8 cellular contexts compared by ENCODE assay signal in the genomic region with DNA sequence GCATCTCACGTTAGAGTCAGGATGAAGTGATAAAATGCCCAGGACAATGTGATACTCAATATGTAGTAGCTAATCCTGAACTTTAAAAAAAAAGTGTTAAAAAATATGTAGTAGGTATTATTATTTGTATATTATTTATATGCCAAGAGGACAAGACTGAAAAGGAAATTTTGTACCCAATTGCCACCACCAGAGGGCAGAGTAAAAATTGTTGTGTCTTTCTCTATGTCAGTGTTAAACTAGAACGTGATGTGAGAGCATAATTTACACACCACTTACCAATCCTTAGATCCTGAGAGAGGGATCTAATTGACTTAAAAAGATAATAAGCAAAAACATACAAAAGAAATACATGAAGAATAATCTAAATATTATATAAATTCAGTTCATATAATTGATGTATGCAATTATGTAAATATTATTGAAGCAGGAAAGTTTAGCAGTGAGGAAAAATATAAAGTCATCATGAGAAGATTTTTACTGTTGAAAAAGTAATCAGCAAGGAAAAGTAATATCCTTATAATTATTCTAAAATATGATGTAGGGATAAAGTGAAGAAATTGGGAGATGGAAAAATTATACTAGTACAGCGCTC.
DNase-seq lines count a peak whose midpoint lies in the region; ATAC-seq, FAIRE-seq and TF ChIP-seq lines count a peak whose summit lies in the region.

No MANE protein-coding gene starts in this region.

- peak in 4 of 5 donors; percentile 5 to 32 (median 26) for DNase-seq in CD4-positive, alpha-beta memory T cell
- peak; percentile 16 for DNase-seq in GM13977 (ENCODE audit: low spot score)
- DNase-seq in HT-29 (ENCODE audit: low spot score): peak; percentile 69
- DNase-seq in foreskin fibroblast: peak; percentile 25 to 68
- DNase-seq in stimulated activated naive CD4-positive, alpha-beta T cell treated with Interleukin-2 at 50 U/mL for 16 hours (lab: John Stamatoyannopoulos, UW): peak; percentile 1

- in situ Hi-C loops in GM13977 (cut with MboI; ENCODE audit: low pct_unique_long_range_greater_than_20kb, low sequenced_read_pairs, unreplicated experiment): no loop called here

- peak; percentile 90 for FAIRE-seq in TTC549 (lab: Jason Lieb, UNC)

- no peaks in the 10 kb centered on the region for H3K36me3 Mint-ChIP-seq in CD4-positive, alpha-beta memory T cell
- H3K36me3 Mint-ChIP-seq in stimulated activated memory B cell treated with anti-CD40 and anti-IgM and Interleukin-4, amounts not matched to agents 10 μg/mL and 1 μg/mL and 100 μg/mL, for 72 hours: no peaks in the 10 kb centered on the region

- no peaks in the 10 kb centered on the region for H3K9me3 ChIP-seq in CD4-positive, alpha-beta memory T cell (ENCODE audit: control insufficient read depth in 1 of 2, low read length in 2 of 2)

- CTCF ChIA-PET in CD4-positive, alpha-beta memory T cell (lab: Charles Lee; ENCODE audit: partially characterized antibody): interaction anchor here (0.7 to 6.4 kb wide), 9 partner anchors 9 to 506 kb away, joined by 3 to 41 read pairs (median 7); no protein-coding TSS in a partner anchor

- POLR2A ChIA-PET in CD4-positive, alpha-beta memory T cell (lab: Charles Lee; ENCODE audit: partially characterized antibody): no interaction called here

- no peak for ATAC-seq in GM19467 (IDR thresholded peaks at IDR 0.05; ENCODE audit: unreplicated experiment)
- ATAC-seq in stimulated activated memory B cell treated with anti-CD40 and anti-IgM and Interleukin-4, amounts not matched to agents 10 μg/mL and 1 μg/mL and 100 μg/mL, for 72 hours: no peak

- no peaks in the 10 kb centered on the region for H3K9me3 Mint-ChIP-seq in CD4-positive, alpha-beta memory T cell
- H3K9me3 Mint-ChIP-seq in stimulated activated memory B cell treated with anti-CD40 and anti-IgM and Interleukin-4, amounts not matched to agents 10 μg/mL and 1 μg/mL and 100 μg/mL, for 72 hours: no peaks in the 10 kb centered on the region

- no peak overlapping the region for H3K27ac ChIP-seq in CD4-positive, alpha-beta memory T cell (ENCODE audit: low read depth, low read length)

- TF ChIP-seq CTCF in GM13977 (IDR thresholded peaks at IDR 0.05; ENCODE audit: extremely low read depth, insufficient read depth, missing control alignments) (peak; percentile 58), foreskin fibroblast (IDR thresholded peaks at IDR 0.05; ENCODE audit: low read depth, low read length) (peak; percentile 61)

- H3K4me1 Mint-ChIP-seq in CD4-positive, alpha-beta memory T cell: no peaks in the 10 kb centered on the region
- no peaks in the 10 kb centered on the region for H3K4me1 Mint-ChIP-seq in stimulated activated memory B cell treated with anti-CD40 and anti-IgM and Interleukin-4, amounts not matched to agents 10 μg/mL and 1 μg/mL and 100 μg/mL, for 72 hours

- H3K4me1 ChIP-seq in CD4-positive, alpha-beta memory T cell (ENCODE audit: insufficient read depth, low read length): no peaks in the 10 kb centered on the region

- no peaks in the 10 kb centered on the region for H3K36me3 ChIP-seq in CD4-positive, alpha-beta memory T cell (ENCODE audit: insufficient read depth, low read length)

- intact Hi-C loops in CD4-positive, alpha-beta memory T cell (cut with micrococcal nuclease): loop anchor here (2.0 kb wide), 1 partner anchor 509 kb away; no protein-coding TSS in a partner anchor

- H3K27me3 Mint-ChIP-seq in CD4-positive, alpha-beta memory T cell: peaks cover 10 to 11% of the 10 kb centered on the region in 2 donors
- peaks cover 4% of the 10 kb centered on the region for H3K27me3 Mint-ChIP-seq in stimulated activated memory B cell treated with anti-CD40 and anti-IgM and Interleukin-4, amounts not matched to agents 10 μg/mL and 1 μg/mL and 100 μg/mL, for 72 hours

- H3K4me3 Mint-ChIP-seq in CD4-positive, alpha-beta memory T cell: no peak overlapping the region
- H3K4me3 Mint-ChIP-seq in stimulated activated memory B cell treated with anti-CD40 and anti-IgM and Interleukin-4, amounts not matched to agents 10 μg/mL and 1 μg/mL and 100 μg/mL, for 72 hours: no peak overlapping the region

- no peak overlapping the region for H3K27ac Mint-ChIP-seq in CD4-positive, alpha-beta memory T cell
- H3K27ac Mint-ChIP-seq in stimulated activated memory B cell treated with anti-CD40 and anti-IgM and Interleukin-4, amounts not matched to agents 10 μg/mL and 1 μg/mL and 100 μg/mL, for 72 hours: no peak overlapping the region

- no peak overlapping the region for H3K4me3 ChIP-seq in CD4-positive, alpha-beta memory T cell (ENCODE audit: low read length in 2 of 2)
- no peak overlapping the region for H3K4me3 ChIP-seq in foreskin fibroblast (ENCODE audit: low read depth in 1 of 2, low read length in 2 of 2)

- no peaks in the 10 kb centered on the region for H3K27me3 ChIP-seq in CD4-positive, alpha-beta memory T cell (ENCODE audit: insufficient read depth, low read length)

Comparison
In these comparisons a context has a peak if more than half of its experiments do, and no peak if none do; other contexts are left out.
1. DNase-seq: peak in every context shown above with its lines; median percentile 69 in HT-29; 46 in foreskin fibroblast; 26 in CD4-positive, alpha-beta memory T cell; 16 in GM13977; 1 in stimulated activated naive CD4-positive, alpha-beta T cell treated with Interleukin-2 at 50 U/mL for 16 hours.